Comparison of ENCODE assay signal across 1 cellular context in genomic region chr6:36848658-36849441, GRCh38.
TF ChIP-seq lines count a peak whose summit lies in the region.

No MANE protein-coding gene starts in this region.

TF ChIP-seq in K562, 482 proteins besides CTCF, POLR2A, EP300 and RAD21 (continued from another document and continues in another):
- peak; percentile 88 for TF ChIP-seq MYNN (IDR thresholded peaks at IDR 0.05)
- no peak for TF ChIP-seq MYNN (CRISPR knock-in tag; IDR thresholded peaks at IDR 0.05)
- no peak for TF ChIP-seq SMARCA5 (IDR thresholded peaks at IDR 0.05)
- no peak for TF ChIP-seq ZNF445 (CRISPR knock-in tag; IDR thresholded peaks at IDR 0.05; ENCODE audit: low read depth)
- TF ChIP-seq ZNF609 (CRISPR knock-in tag; IDR thresholded peaks at IDR 0.05; ENCODE audit: borderline replicate concordance) = no peak
- 0 out of 2 replicates have a peak, but pooled peaks have one; percentile 35 for TF ChIP-seq ZBTB17 (CRISPR knock-in tag; IDR thresholded peaks at IDR 0.05)
- TF ChIP-seq BRD9 (IDR thresholded peaks at IDR 0.05; ENCODE audit: low read depth, partially characterized antibody) = no peak
- no peak for TF ChIP-seq SETDB1 (IDR thresholded peaks at IDR 0.05; ENCODE audit: low read length)
- TF ChIP-seq BMI1 (IDR thresholded peaks at IDR 0.05; ENCODE audit: low read length) = no peak
- TF ChIP-seq TCF15 (CRISPR knock-in tag; IDR thresholded peaks at IDR 0.05) = no peak
- TF ChIP-seq ZNF318 (IDR thresholded peaks at IDR 0.05; ENCODE audit: borderline replicate concordance in 1 of 2, low read depth in 1 of 2) = peak in 1 of 2 experiments; percentile 89; a peak in 2 of 4 replicates
- TF ChIP-seq CEBPZ (IDR thresholded peaks at IDR 0.05; ENCODE audit: borderline replicate concordance, low read depth, low read length) = no peak
- TF ChIP-seq TCF3 (CRISPR knock-in tag; IDR thresholded peaks at IDR 0.05) = peak; percentile 80
- no peak for TF ChIP-seq TFAM (CRISPR knock-in tag; conservative IDR thresholded peaks at IDR 0.05)
- no peak for TF ChIP-seq HDGF (IDR thresholded peaks at IDR 0.05)
- TF ChIP-seq NRF1 (conservative IDR thresholded peaks at IDR 0.05 in 1 of 2, IDR thresholded peaks at IDR 0.05 in 1 of 2) = peak; percentile 56 to 72
- TF ChIP-seq SMAD1 (IDR thresholded peaks at IDR 0.05; ENCODE audit: low read depth, low read length, partially characterized antibody) = peak; percentile 26
- TF ChIP-seq ZBTB33 (CRISPR knock-in tag; IDR thresholded peaks at IDR 0.05) = no peak; the same call in 1 of the 2 replicates
- TF ChIP-seq POLR2G (IDR thresholded peaks at IDR 0.05; ENCODE audit: low read depth, low read length) = peak; percentile 43; the same call in 1 of the 2 replicates
- no peak for TF ChIP-seq SLC30A9 (CRISPR knock-in tag; IDR thresholded peaks at IDR 0.05)
- TF ChIP-seq FOXJ2 (tag; IDR thresholded peaks at IDR 0.05) = no peak
- TF ChIP-seq CAMTA2 (CRISPR knock-in tag; conservative IDR thresholded peaks at IDR 0.05) = no peak
- no peak for TF ChIP-seq ZNF586 (CRISPR knock-in tag; conservative IDR thresholded peaks at IDR 0.05)
- TF ChIP-seq VEZF1 (CRISPR knock-in tag; IDR thresholded peaks at IDR 0.05) = peak; percentile 88
- no peak for TF ChIP-seq ZNF239 (CRISPR knock-in tag; IDR thresholded peaks at IDR 0.05)
- TF ChIP-seq BCOR (IDR thresholded peaks at IDR 0.05) = no peak
- TF ChIP-seq NR1H2 (CRISPR knock-in tag; IDR thresholded peaks at IDR 0.05) = no peak
- no peak for TF ChIP-seq ZNF780A (CRISPR knock-in tag; IDR thresholded peaks at IDR 0.05)
- TF ChIP-seq GABPA (tag; conservative IDR thresholded peaks at IDR 0.05; ENCODE audit: low read depth) = 0 out of 2 replicates have a peak, but pooled peaks have one; percentile 3
- TF ChIP-seq ZNF146 (CRISPR knock-in tag; IDR thresholded peaks at IDR 0.05; ENCODE audit: unreplicated experiment) = no peak
- no peak for TF ChIP-seq SMC3 (conservative IDR thresholded peaks at IDR 0.05; ENCODE audit: insufficient read depth, low read depth, low read length)
- no peak for TF ChIP-seq TBP (optimal IDR thresholded peaks at IDR 0.05; ENCODE audit: low read depth, low read length)
- TF ChIP-seq ZNF398 (CRISPR knock-in tag; IDR thresholded peaks at IDR 0.05) = no peak
- no peak for TF ChIP-seq HMGN3 (IDR thresholded peaks at IDR 0.05; ENCODE audit: borderline replicate concordance, extremely low read depth, insufficient read length, low read depth, low read length)
- no peak for TF ChIP-seq NR2C2 (CRISPR knock-in tag; IDR thresholded peaks at IDR 0.05)
- TF ChIP-seq NR2C2 (tag; IDR thresholded peaks at IDR 0.05) = peak; percentile 78
- no peak for TF ChIP-seq CC2D1A (IDR thresholded peaks at IDR 0.05)
- peak; percentile 97 for TF ChIP-seq L3MBTL2 (IDR thresholded peaks at IDR 0.05)
- TF ChIP-seq GABPB2 (CRISPR knock-in tag; conservative IDR thresholded peaks at IDR 0.05) = no peak
